ENCODE assay signal across 8 cellular contexts in the genomic region with DNA sequence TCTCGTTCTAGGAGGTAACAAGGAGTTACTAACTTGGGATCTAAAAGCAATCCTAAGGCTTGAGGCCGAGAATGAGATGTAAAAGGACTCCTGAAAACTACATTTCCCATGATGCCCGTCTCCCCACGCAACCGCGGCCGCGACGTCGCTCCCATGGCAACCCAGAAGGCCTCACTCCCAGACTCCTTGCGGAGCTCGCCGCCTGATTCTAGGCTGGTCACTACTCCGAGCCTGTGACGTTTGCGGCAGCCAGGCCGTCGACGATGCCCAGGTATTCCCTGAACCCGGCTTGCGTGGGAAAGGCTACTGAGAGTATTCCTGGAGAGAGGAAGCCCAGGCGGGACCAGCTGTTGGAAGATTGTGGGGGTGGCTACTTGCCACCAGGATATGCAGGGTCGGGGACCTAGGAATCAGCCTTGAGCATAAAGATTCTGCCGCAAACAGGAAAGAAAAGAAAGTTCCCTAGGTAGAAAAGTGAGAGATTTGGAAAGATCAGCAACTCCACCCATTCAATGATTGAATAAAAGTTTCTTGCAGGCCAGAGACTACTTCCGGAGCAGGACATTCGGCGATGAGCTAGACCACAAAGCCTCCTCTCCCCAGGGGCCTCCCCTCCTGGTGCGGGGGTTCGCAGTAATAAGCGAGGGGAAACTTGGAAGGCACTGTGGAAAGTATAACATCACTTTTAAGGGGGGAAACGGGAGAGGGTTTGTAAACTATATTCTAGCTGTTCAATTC.
DNase-seq lines count a peak whose midpoint lies in the region; ATAC-seq and TF ChIP-seq lines count a peak whose summit lies in the region.

Gene DYNC2LI1 (plus strand): TSS at position 164 of the 738 bp plus-strand sequence. CDS start 100 bp downstream, at position 264.

- H3K27me3 ChIP-seq in brain microvascular endothelial cell (replicated peaks) (no peaks in the 10 kb centered on the region), iPS DF 6.9 (ENCODE audit: control insufficient read depth, insufficient read depth, low read length) (no peaks in the 10 kb centered on the region)

- TF ChIP-seq CTCF in brain microvascular endothelial cell (IDR thresholded peaks at IDR 0.05; ENCODE audit: low read depth, low read length, missing control alignments): no peak

- H3K27ac ChIP-seq in brain microvascular endothelial cell: peak within 1 kb of the TSS; percentile 86
- H3K27ac ChIP-seq in iPS DF 6.9 (ENCODE audit: low read length): no peak within 1 kb of the TSS

- in situ Hi-C loops in brain microvascular endothelial cell (cut with HindIII; ENCODE audit: low pct_ligation_motif_present, low sequenced_read_pairs): no loop called here

- ATAC-seq in HG03045 (IDR thresholded peaks at IDR 0.05; ENCODE audit: unreplicated experiment): peak; percentile 99

- H3K36me3 ChIP-seq in brain microvascular endothelial cell (replicated peaks): no peaks in the 10 kb centered on the region
- no peaks in the 10 kb centered on the region for H3K36me3 ChIP-seq in iPS DF 6.9 (ENCODE audit: control insufficient read depth, insufficient read depth, low read length)

- DNase-seq in NK-92 treated with Interleukin-12 subunit alpha and Interleukin-12 subunit beta, amount 100 ng/mL, for 24 hours (lab: John Stamatoyannopoulos, UW): peak; percentile 62
- DNase-seq in NK-92 (lab: John Stamatoyannopoulos, UW; ENCODE audit: unreplicated experiment): no peak
- peak; percentile 65 for DNase-seq in NCI-H2107 (lab: John Stamatoyannopoulos, UW)
- peak; percentile 84 for DNase-seq in UCSD-AML1 (lab: John Stamatoyannopoulos, UW; ENCODE audit: unreplicated experiment)
- DNase-seq in brain microvascular endothelial cell: peak; percentile 89
- DNase-seq in iPS DF 6.9 (ENCODE audit: low read depth, low spot score): peak; percentile 74
- peak; percentile 59 for DNase-seq in skeletal muscle cell (ENCODE audit: low read depth)

- no peaks in the 10 kb centered on the region for H3K9me3 ChIP-seq in iPS DF 6.9 (ENCODE audit: control insufficient read depth, insufficient read depth, low read length)

- no peaks in the 10 kb centered on the region for H3K4me1 ChIP-seq in iPS DF 6.9 (ENCODE audit: control insufficient read depth, insufficient read depth, low read length)

- WGBS in iPS DF 6.9 (ENCODE audit: insufficient coverage, insufficient read length): no CpG with 5 or more reads among the region's 31 CpGs

- H3K4me3 ChIP-seq in brain microvascular endothelial cell (ENCODE audit: low read depth, low read length): peak within 1 kb of the TSS; percentile 84
- H3K4me3 ChIP-seq in iPS DF 6.9 (ENCODE audit: low read length): peak within 1 kb of the TSS; percentile 41; the same call in 1 of the 2 replicates
- peak within 1 kb of the TSS; percentile 75 for H3K4me3 ChIP-seq in skeletal muscle cell (ENCODE audit: low read depth, low read length)
